Comparison of ENCODE assay signal across 1 cellular context in the genomic region with DNA sequence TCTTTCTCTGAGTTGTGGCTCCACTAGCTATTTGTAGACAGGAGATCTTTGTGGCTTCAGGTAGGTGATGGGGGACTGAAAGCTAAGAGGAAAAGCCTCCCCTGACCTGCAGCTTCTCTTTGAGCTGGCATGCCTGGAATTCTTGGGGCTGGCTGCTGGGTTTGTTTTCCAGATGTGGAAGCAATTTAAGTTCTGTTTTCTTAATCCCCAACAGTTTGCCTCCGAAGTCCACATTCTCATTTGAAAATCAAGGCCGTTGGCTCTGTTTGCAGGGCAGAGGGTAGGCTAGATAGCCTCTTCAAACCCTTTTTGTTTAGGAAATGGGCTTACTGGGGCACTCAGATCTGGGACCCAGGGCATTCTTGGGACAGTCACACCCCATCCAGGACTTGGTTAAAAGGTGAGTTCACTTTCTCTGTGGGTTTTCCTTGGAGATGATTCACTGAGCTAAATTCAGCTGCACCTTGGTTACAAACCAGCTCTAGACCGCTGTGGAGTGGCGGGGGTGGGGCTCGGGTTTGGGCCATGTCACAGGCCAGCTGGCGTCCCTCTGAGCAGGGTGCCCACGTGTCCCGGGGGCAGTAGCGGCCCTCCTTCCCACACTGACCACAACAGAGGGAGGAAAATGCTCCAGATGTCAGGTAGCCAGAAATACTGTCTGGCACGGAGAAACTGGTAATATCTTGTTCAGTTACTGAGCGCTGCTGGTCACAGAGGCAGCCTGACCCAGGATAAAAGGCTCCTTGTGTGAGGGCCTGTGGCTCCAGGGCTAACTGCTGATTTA.
TF ChIP-seq lines count a peak whose summit lies in the region.

No MANE protein-coding gene starts in this region.

TF ChIP-seq in IMR-90, 13 proteins besides CTCF, POLR2A, EP300 and RAD21 (continued from another document):
- TF ChIP-seq, protein P1, sequence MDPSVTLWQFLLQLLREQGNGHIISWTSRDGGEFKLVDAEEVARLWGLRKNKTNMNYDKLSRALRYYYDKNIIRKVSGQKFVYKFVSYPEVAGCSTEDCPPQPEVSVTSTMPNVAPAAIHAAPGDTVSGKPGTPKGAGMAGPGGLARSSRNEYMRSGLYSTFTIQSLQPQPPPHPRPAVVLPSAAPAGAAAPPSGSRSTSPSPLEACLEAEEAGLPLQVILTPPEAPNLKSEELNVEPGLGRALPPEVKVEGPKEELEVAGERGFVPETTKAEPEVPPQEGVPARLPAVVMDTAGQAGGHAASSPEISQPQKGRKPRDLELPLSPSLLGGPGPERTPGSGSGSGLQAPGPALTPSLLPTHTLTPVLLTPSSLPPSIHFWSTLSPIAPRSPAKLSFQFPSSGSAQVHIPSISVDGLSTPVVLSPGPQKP (IDR thresholded peaks at IDR 0.05; ENCODE audit: borderline replicate concordance, low read depth, low read length) = no peak
- no peak for TF ChIP-seq CEBPB (IDR thresholded peaks at IDR 0.05; ENCODE audit: low read depth, low read length)
- no peak for TF ChIP-seq RFX5 (IDR thresholded peaks at IDR 0.05; ENCODE audit: low read depth, low read length)
- 0 out of 2 replicates have a peak, but pooled peaks have one; percentile 4 for TF ChIP-seq BHLHE40 (IDR thresholded peaks at IDR 0.05; ENCODE audit: low read depth, low read length)
- no peak for TF ChIP-seq FOS (IDR thresholded peaks at IDR 0.05; ENCODE audit: low read depth, low read length)
- TF ChIP-seq, protein P2, sequence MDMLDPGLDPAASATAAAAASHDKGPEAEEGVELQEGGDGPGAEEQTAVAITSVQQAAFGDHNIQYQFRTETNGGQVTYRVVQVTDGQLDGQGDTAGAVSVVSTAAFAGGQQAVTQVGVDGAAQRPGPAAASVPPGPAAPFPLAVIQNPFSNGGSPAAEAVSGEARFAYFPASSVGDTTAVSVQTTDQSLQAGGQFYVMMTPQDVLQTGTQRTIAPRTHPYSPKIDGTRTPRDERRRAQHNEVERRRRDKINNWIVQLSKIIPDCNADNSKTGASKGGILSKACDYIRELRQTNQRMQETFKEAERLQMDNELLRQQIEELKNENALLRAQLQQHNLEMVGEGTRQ (IDR thresholded peaks at IDR 0.05; ENCODE audit: low read depth, low read length) = peak; percentile 60
- TF ChIP-seq MAZ (IDR thresholded peaks at IDR 0.05; ENCODE audit: borderline replicate concordance, low read depth, low read length) = 0 out of 2 replicates have a peak, but pooled peaks have one; percentile 17
